In the genomic region with DNA sequence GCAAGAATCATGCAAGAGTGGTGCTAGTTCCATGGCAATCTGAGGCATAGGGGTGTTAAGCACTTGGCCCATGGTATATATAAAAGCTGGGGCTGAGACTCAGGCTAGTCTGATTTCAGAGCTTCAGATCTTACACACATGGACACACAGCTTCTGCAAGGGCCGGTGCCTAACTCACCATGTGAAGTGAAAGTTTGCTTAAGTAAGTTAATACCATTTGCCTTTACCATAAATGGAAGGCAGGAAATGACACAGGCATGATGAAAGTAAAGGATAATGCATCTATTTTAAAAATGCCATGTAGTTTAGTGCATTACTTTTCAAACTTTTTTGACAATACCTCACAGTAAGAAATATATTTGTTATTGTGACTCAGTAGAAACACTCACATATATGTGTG, we compare ENCODE assay signal across 23 cellular contexts.
A peak's percentile ranks its signal among the peaks of the same experiment; 100 is the strongest.
DNase-seq lines count a peak whose midpoint lies in the region; ATAC-seq lines count a peak whose summit lies in the region.
"Had no signal": no experiment of that assay in that cellular context is flagged by ENCODE, and none has a peak within 500 bp of the region (broad histone marks: within the 10 kb centered on the region; RNA-seq: fewer than 3 reads in every experiment).

No MANE protein-coding gene starts in this region.

- ATAC-seq in GM18907 (IDR thresholded peaks at IDR 0.05; ENCODE audit: unreplicated experiment) (no peak), GM18867 (IDR thresholded peaks at IDR 0.05; ENCODE audit: unreplicated experiment) (no peak)
- ATAC-seq: activated T-helper 17 cell treated with anti-CD3 and anti-CD28 coated beads, Interleukin-2, amount 50 U/mL, for 72 hours; GM23338; psoas muscle; SK-N-SH treated with all-trans-retinoic acid at 6 μM for 48 hours; upper lobe of right lung had no signal

- peak; percentile 63 for DNase-seq in ELR (ENCODE audit: low read depth)
- peak; percentile 29 for DNase-seq in RKO (ENCODE audit: low spot score)
- DNase-seq in dermis blood vessel endothelial cell: peak; percentile 6
- DNase-seq in kidney tubule cell (ENCODE audit: low spot score): peak; percentile 16
- DNase-seq in effector CD4-positive, alpha-beta T cell: no peak
- DNase-seq in D341Med (ENCODE audit: low spot score): no peak
- DNase-seq: activated CD8-positive, alpha-beta T cell treated with anti-CD3 and anti-CD28 coated beads for 36 hours; cerebellar nuclear complex; erythroblast; left ventricle myocardium inferior; naive B cell; NCI-H1105; NCI-H2029 treated with DMSO at 0.1 percent for 48 hours; OCI-M1; psoas muscle; stimulated activated naive CD4-positive, alpha-beta T cell; T-helper 2 cell; upper lobe of right lung had no signal

Comparison
In these comparisons a context has a peak if more than half of its experiments do, and no peak if none do; other contexts are left out.
1. DNase-seq: peak in ELR (single experiment), RKO (single experiment), dermis blood vessel endothelial cell (single experiment) and kidney tubule cell (single experiment); none in effector CD4-positive, alpha-beta T cell (single experiment) and D341Med (single experiment).